10 cellular contexts compared by ENCODE assay signal in the genomic region with DNA sequence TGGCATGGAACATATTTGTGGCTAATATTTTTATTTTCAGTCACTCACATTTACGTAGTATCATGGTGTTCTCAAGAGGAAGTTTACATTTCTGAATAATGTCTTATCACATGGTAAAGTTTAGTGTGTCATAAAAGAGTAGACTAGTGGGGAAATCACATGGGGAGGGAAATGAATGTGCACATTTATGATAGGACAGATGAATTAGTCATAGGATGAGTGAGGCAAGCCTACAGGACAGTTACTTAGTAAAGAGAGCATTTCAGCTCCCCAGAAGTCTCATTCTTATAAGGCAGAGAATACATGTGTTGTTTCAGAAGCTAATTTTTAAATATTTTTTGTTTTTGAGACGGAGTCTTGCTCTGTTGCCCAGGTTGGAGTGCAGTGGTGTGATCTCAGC. TPM values are rescaled to one million over a fixed set of nuclear protein-coding genes. Genes with fewer than 3 reads are reported as not detected.
A peak's percentile ranks its signal among the peaks of the same experiment; 100 is the strongest.
DNase-seq lines count a peak whose midpoint lies in the region; ATAC-seq and TF ChIP-seq lines count a peak whose summit lies in the region.
"Had no signal": no experiment of that assay in that cellular context is flagged by ENCODE, and none has a peak within 500 bp of the region (broad histone marks: within the 10 kb centered on the region; RNA-seq: fewer than 3 reads in every experiment).

No MANE protein-coding gene starts in this region.

- in situ Hi-C loops in GM13976 (cut with MboI; ENCODE audit: low sequenced_read_pairs, unreplicated experiment), result no loop called here

- peak; percentile 83 for DNase-seq in A172 (ENCODE audit: low spot score)
- no peak for DNase-seq in T-helper 2 cell treated with Interferon-gamma antibody and Interleukin-4, amounts not matched to agents 5 μg/mL and 100 μg/mL, for 36 hours (ENCODE audit: low spot score)
- DNase-seq in foreskin fibroblast, result peak; percentile 80 to 86
- DNase-seq in stimulated activated CD4-positive, alpha-beta T cell treated with anti-CD3 and anti-CD28 coated beads, Interleukin-2, amount 100 ng/mL, for 24 hours, result no peak
- no peak for DNase-seq in NCI-H774 (lab: John Stamatoyannopoulos, UW)
- no peak for DNase-seq in left lobe of liver (ENCODE audit: low spot score)
- DNase-seq in GM13976 (ENCODE audit: low spot score), result no peak
- DNase-seq: NCI-H1436 had no signal

- peak; percentile 42 for ATAC-seq in GM18909 (IDR thresholded peaks at IDR 0.05; ENCODE audit: poor library complexity, unreplicated experiment)
- ATAC-seq in left lobe of liver, result no peak
- ATAC-seq: GM23338 had no signal

- TF ChIP-seq CTCF in foreskin fibroblast (IDR thresholded peaks at IDR 0.05; ENCODE audit: low read depth, low read length) (no peak), GM13976 (IDR thresholded peaks at IDR 0.05; ENCODE audit: borderline replicate concordance, control extremely low read depth, extremely low read depth, insufficient read depth, missing control alignments) (no peak)

- H3K9me3 Mint-ChIP-seq in T-helper 2 cell treated with Interferon-gamma antibody and Interleukin-4, amounts not matched to agents 5 μg/mL and 100 μg/mL, for 36 hours, result no peaks in the 10 kb centered on the region
- H3K9me3 Mint-ChIP-seq: GM23338 had no signal

- H3K4me3 ChIP-seq in foreskin fibroblast (ENCODE audit: low read depth in 1 of 2, low read length in 2 of 2), result no peak overlapping the region
- H3K4me3 ChIP-seq: GM23338 had no signal

- H3K4me3 Mint-ChIP-seq in T-helper 2 cell treated with Interferon-gamma antibody and Interleukin-4, amounts not matched to agents 5 μg/mL and 100 μg/mL, for 36 hours, result peak overlapping the region; percentile 7
- H3K4me3 Mint-ChIP-seq: GM23338 had no signal

- H3K27me3 Mint-ChIP-seq in T-helper 2 cell treated with Interferon-gamma antibody and Interleukin-4, amounts not matched to agents 5 μg/mL and 100 μg/mL, for 36 hours (ENCODE audit: low read depth), result no peaks in the 10 kb centered on the region

- H3K36me3 Mint-ChIP-seq in T-helper 2 cell treated with Interferon-gamma antibody and Interleukin-4, amounts not matched to agents 5 μg/mL and 100 μg/mL, for 36 hours (ENCODE audit: low read depth), result peaks cover 17% of the 10 kb centered on the region

- H3K4me1 Mint-ChIP-seq in T-helper 2 cell treated with Interferon-gamma antibody and Interleukin-4, amounts not matched to agents 5 μg/mL and 100 μg/mL, for 36 hours (ENCODE audit: low read depth), result peaks cover 40% of the 10 kb centered on the region

- peak overlapping the region; percentile 75 for H3K27ac Mint-ChIP-seq in T-helper 2 cell treated with Interferon-gamma antibody and Interleukin-4, amounts not matched to agents 5 μg/mL and 100 μg/mL, for 36 hours
- H3K27ac Mint-ChIP-seq: GM23338 had no signal

RNA-seq across cellular contexts. Expression of gene GK, which starts 6.2 kb away (rescaled TPM):
- total RNA-seq in A172 (2014; rRNA removed; shearing (Covaris generic)), result 13.8 and 17.6 TPM in 2 replicates
- 32.9 TPM for total RNA-seq in left lobe of liver

Comparison
In these comparisons a context has a peak if more than half of its experiments do, and no peak if none do; other contexts are left out.
1. DNase-seq: peak in A172 (single experiment) and foreskin fibroblast (2 of 2); none in T-helper 2 cell treated with Interferon-gamma antibody and Interleukin-4, amounts not matched to agents 5 μg/mL and 100 μg/mL, for 36 hours (single experiment), stimulated activated CD4-positive, alpha-beta T cell treated with anti-CD3 and anti-CD28 coated beads, Interleukin-2, amount 100 ng/mL, for 24 hours (0 of 2), NCI-H774 (single experiment), left lobe of liver (single experiment) and GM13976 (single experiment).